26 cellular contexts compared by ENCODE assay signal in genomic region chr1:69413129-69413528, GRCh38.
"Had no signal": no experiment of that assay in that cellular context is flagged by ENCODE, and none has a peak within 500 bp of the region (broad histone marks: within the 10 kb centered on the region; RNA-seq: fewer than 3 reads in every experiment).

No MANE protein-coding gene starts in this region.

- H3K4me3 ChIP-seq: adrenal gland, breast epithelium, cardiac muscle cell, colonic mucosa, esophagus squamous epithelium had no signal

- DNase-seq: activated CD4-positive, alpha-beta memory T cell treated with anti-CD3 and anti-CD28 coated beads, Interleukin-2, amount 10 ng/mL, durations not matched to agents 7 days and 5 days; activated CD4-positive, alpha-beta T cell treated with anti-CD3 and anti-CD28 coated beads for 36 hours; activated CD4-positive, alpha-beta T cell treated with anti-CD3 and anti-CD28 coated beads, Interleukin-2, amount 10 ng/mL, durations not matched to agents 24 days and 14 days; activated CD4-positive, CD25-positive, alpha-beta regulatory T cell; activated CD4-positive, CD25-positive, alpha-beta regulatory T cell treated with anti-CD3 and anti-CD28 coated beads, Interleukin-2, amount 50 U/mL, for 72 hours; activated CD8-positive, alpha-beta memory T cell treated with anti-CD3 and anti-CD28 coated beads for 24 hours; activated effector memory CD4-positive, alpha-beta T cell treated with anti-CD3 and anti-CD28 coated beads, Interleukin-2, amount 50 U/mL, for 16 hours; activated naive CD4-positive, alpha-beta T cell treated with anti-CD3 and anti-CD28 coated beads for 36 hours; activated naive CD8-positive, alpha-beta T cell treated with anti-CD3 and anti-CD28 coated beads for 36 hours; activated naive CD8-positive, alpha-beta T cell treated with anti-CD3 and anti-CD28 coated beads, Interleukin-2, amount 50 U/mL, for 24 hours; activated T-cell treated with anti-CD3 and anti-CD28 coated beads, Interleukin-2, amount 50 U/mL, for 1 hour; activated T-cell treated with anti-CD3 and anti-CD28 coated beads, Interleukin-2, amount 50 U/mL, for 48 hours; adrenal gland; amygdala; aorta; central memory CD4-positive, alpha-beta T cell; cerebellar nuclear complex; colonic mucosa; effector CD8-positive, alpha-beta T cell; esophagus squamous epithelium; foreskin melanocyte; head of caudate nucleus; T-helper 2 cell had no signal

- H3K9me3 ChIP-seq: adrenal gland, breast epithelium, colonic mucosa, esophagus squamous epithelium had no signal

- H3K27me3 ChIP-seq: adrenal gland, breast epithelium, cardiac muscle cell, colonic mucosa, esophagus squamous epithelium had no signal

- H3K36me3 ChIP-seq: adrenal gland, breast epithelium, cardiac muscle cell, colonic mucosa, esophagus squamous epithelium had no signal

- ATAC-seq: activated CD4-positive, alpha-beta T cell treated with anti-CD3 and anti-CD28 coated beads for 36 hours; activated naive CD8-positive, alpha-beta T cell treated with anti-CD3 and anti-CD28 coated beads, Interleukin-2, amount 50 U/mL, for 24 hours had no signal

- H3K27ac ChIP-seq: adrenal gland, breast epithelium, cardiac muscle cell, colonic mucosa, epithelial cell of prostate, esophagus squamous epithelium had no signal

- H3K4me1 ChIP-seq: adrenal gland, breast epithelium, colonic mucosa, esophagus squamous epithelium had no signal
